In genomic region chr22:20533879-20534265, GRCh38 we compare ENCODE assay signal across 10 cellular contexts. TPM values are rescaled to one million over a fixed set of nuclear protein-coding genes. Genes with fewer than 3 reads are reported as not detected.
DNase-seq lines count a peak whose midpoint lies in the region; TF ChIP-seq lines count a peak whose summit lies in the region.
"Had no signal": no experiment of that assay in that cellular context is flagged by ENCODE, and none has a peak within 500 bp of the region (broad histone marks: within the 10 kb centered on the region; RNA-seq: fewer than 3 reads in every experiment).

No MANE protein-coding gene starts in this region.

- H3K4me3 Mint-ChIP-seq in T-helper 1 cell treated with Interleukin-12 subunit alpha and Interleukin-12 subunit beta and Interleukin-4 antibody, amounts not matched to agents 30 μg/mL and 1 μg/mL, for 36 hours, result no peak overlapping the region
- no peak overlapping the region for H3K4me3 Mint-ChIP-seq in activated T-helper 1 cell treated with anti-CD3 and anti-CD28 coated beads, Interleukin-12 subunit alpha, Interleukin-12 subunit beta, Interleukin-2, Interleukin-4 antibody, amounts not matched to agents 30 ng/mL and 10 ng/mL and 1 ng/mL, durations not matched to agents 14 hours and 24 hours and 36 hours

- DNase-seq in T-helper 1 cell, result no peak
- DNase-seq in activated T-helper 1 cell treated with anti-CD3 and anti-CD28 coated beads, Interleukin-12 subunit alpha, Interleukin-12 subunit beta, Interleukin-2, Interleukin-4 antibody, amounts not matched to agents 30 ng/mL and 10 ng/mL and 1 ng/mL, durations not matched to agents 14 hours and 24 hours and 36 hours (ENCODE audit: low spot score), result no peak
- DNase-seq in hepatocyte (ENCODE audit: low spot score), result no peak
- no peak for DNase-seq in spleen
- DNase-seq in KG1 (lab: John Stamatoyannopoulos, UW), result no peak
- DNase-seq in activated effector memory CD4-positive, alpha-beta T cell treated with Interleukin-2 at 50 U/mL for 16 hours, result no peak
- no peak for DNase-seq in NCI-H524 treated with DMSO at 0.1 percent for 48 hours (lab: John Stamatoyannopoulos, UW)
- DNase-seq: NCI-H1417 treated with DMSO at 0.1 percent for 48 hours, stomach had no signal

- peaks cover 35% of the 10 kb centered on the region for H3K4me1 ChIP-seq in hepatocyte (ENCODE audit: insufficient read depth)
- H3K4me1 ChIP-seq in spleen, result peaks cover 35 to 84% (median 69%) of the 10 kb centered on the region in 6 donors

- no peaks in the 10 kb centered on the region for H3K27me3 ChIP-seq in hepatocyte
- H3K27me3 ChIP-seq in spleen (replicated peaks in 1 of 7), result no peaks in the 10 kb centered on the region
- H3K27me3 ChIP-seq: stomach had no signal

- peaks cover 17% of the 10 kb centered on the region for H3K36me3 Mint-ChIP-seq in T-helper 1 cell treated with Interleukin-12 subunit alpha and Interleukin-12 subunit beta and Interleukin-4 antibody, amounts not matched to agents 30 μg/mL and 1 μg/mL, for 36 hours (ENCODE audit: low read depth)
- peaks cover 16% of the 10 kb centered on the region for H3K36me3 Mint-ChIP-seq in activated T-helper 1 cell treated with anti-CD3 and anti-CD28 coated beads, Interleukin-12 subunit alpha, Interleukin-12 subunit beta, Interleukin-2, Interleukin-4 antibody, amounts not matched to agents 30 ng/mL and 10 ng/mL and 1 ng/mL, durations not matched to agents 14 hours and 24 hours and 36 hours (ENCODE audit: low read depth)

- intact Hi-C loops in activated T-helper 1 cell treated with anti-CD3 and anti-CD28 coated beads, Interleukin-12 subunit alpha, Interleukin-12 subunit beta, Interleukin-2, Interleukin-4 antibody, amounts not matched to agents 30 ng/mL and 10 ng/mL and 1 ng/mL, durations not matched to agents 14 hours and 24 hours and 36 hours (cut with micrococcal nuclease), result no loop called here
- intact Hi-C loops in spleen (cut with DNase I; ENCODE audit: low total_unique reads), result no loop called here

- no peak for TF ChIP-seq CTCF in hepatocyte (IDR thresholded peaks at IDR 0.05; ENCODE audit: poor library complexity)
- no peak for TF ChIP-seq CTCF in spleen (IDR thresholded peaks at IDR 0.05 in 8 of 11, conservative IDR thresholded peaks at IDR 0.05 in 3 of 11)

- H3K9me2 ChIP-seq in hepatocyte (replicated peaks; ENCODE audit: insufficient read depth), result no peaks in the 10 kb centered on the region

- peaks cover 40% of the 10 kb centered on the region for H4K20me1 ChIP-seq in hepatocyte (ENCODE audit: insufficient read depth, poor library complexity, severe bottlenecking)

- WGBS in hepatocyte (ENCODE audit: low lambda C conversion rate, missing lambda C conversion rate), result 94% methylated on average over 3 of the region's 3 CpGs
- 58 to 64% (median 61%) methylated on average over 3 of the region's 3 CpGs for WGBS in spleen, 5 donors

- no peak overlapping the region for H3K4me2 ChIP-seq in hepatocyte

- H3K4me3 ChIP-seq in hepatocyte, result no peak overlapping the region
- no peak overlapping the region for H3K4me3 ChIP-seq in spleen
- H3K4me3 ChIP-seq: stomach had no signal

- H3K27ac ChIP-seq in hepatocyte (peak overlapping the region; percentile 93), spleen (peak overlapping the region in 5 of 8 donors; percentile 67 to 78 (median 75))

- peak overlapping the region; percentile 66 for H3K27ac Mint-ChIP-seq in T-helper 1 cell treated with Interleukin-12 subunit alpha and Interleukin-12 subunit beta and Interleukin-4 antibody, amounts not matched to agents 30 μg/mL and 1 μg/mL, for 36 hours
- peak overlapping the region; percentile 37 for H3K27ac Mint-ChIP-seq in activated T-helper 1 cell treated with anti-CD3 and anti-CD28 coated beads, Interleukin-12 subunit alpha, Interleukin-12 subunit beta, Interleukin-2, Interleukin-4 antibody, amounts not matched to agents 30 ng/mL and 10 ng/mL and 1 ng/mL, durations not matched to agents 14 hours and 24 hours and 36 hours

- H3K9me3 ChIP-seq in hepatocyte (ENCODE audit: low read depth) (no peaks in the 10 kb centered on the region), spleen (no peaks in the 10 kb centered on the region)
- H3K9me3 ChIP-seq: stomach had no signal

- H2AFZ ChIP-seq in hepatocyte, result no peak overlapping the region

- peaks cover 89% of the 10 kb centered on the region for H3K79me2 ChIP-seq in hepatocyte

- no peaks in the 10 kb centered on the region for H3K27me3 Mint-ChIP-seq in T-helper 1 cell treated with Interleukin-12 subunit alpha and Interleukin-12 subunit beta and Interleukin-4 antibody, amounts not matched to agents 30 μg/mL and 1 μg/mL, for 36 hours (ENCODE audit: low read depth)
- no peaks in the 10 kb centered on the region for H3K27me3 Mint-ChIP-seq in activated T-helper 1 cell treated with anti-CD3 and anti-CD28 coated beads, Interleukin-12 subunit alpha, Interleukin-12 subunit beta, Interleukin-2, Interleukin-4 antibody, amounts not matched to agents 30 ng/mL and 10 ng/mL and 1 ng/mL, durations not matched to agents 14 hours and 24 hours and 36 hours (ENCODE audit: insufficient read depth)

- TF ChIP-seq POLR2A in spleen (IDR thresholded peaks at IDR 0.05), result no peak

- H3K4me1 Mint-ChIP-seq in T-helper 1 cell treated with Interleukin-12 subunit alpha and Interleukin-12 subunit beta and Interleukin-4 antibody, amounts not matched to agents 30 μg/mL and 1 μg/mL, for 36 hours (ENCODE audit: low read depth), result peaks cover 30% of the 10 kb centered on the region
- H3K4me1 Mint-ChIP-seq in activated T-helper 1 cell treated with anti-CD3 and anti-CD28 coated beads, Interleukin-12 subunit alpha, Interleukin-12 subunit beta, Interleukin-2, Interleukin-4 antibody, amounts not matched to agents 30 ng/mL and 10 ng/mL and 1 ng/mL, durations not matched to agents 14 hours and 24 hours and 36 hours (ENCODE audit: low read depth), result peaks cover 35% of the 10 kb centered on the region

- H3K36me3 ChIP-seq in hepatocyte (replicated peaks; ENCODE audit: insufficient read depth, low read depth) (no peaks in the 10 kb centered on the region), spleen (peaks cover 0 to 89% (median 23%) of the 10 kb centered on the region in 6 donors)

- H3K9me3 Mint-ChIP-seq in T-helper 1 cell treated with Interleukin-12 subunit alpha and Interleukin-12 subunit beta and Interleukin-4 antibody, amounts not matched to agents 30 μg/mL and 1 μg/mL, for 36 hours, result no peaks in the 10 kb centered on the region
- H3K9me3 Mint-ChIP-seq in activated T-helper 1 cell treated with anti-CD3 and anti-CD28 coated beads, Interleukin-12 subunit alpha, Interleukin-12 subunit beta, Interleukin-2, Interleukin-4 antibody, amounts not matched to agents 30 ng/mL and 10 ng/mL and 1 ng/mL, durations not matched to agents 14 hours and 24 hours and 36 hours, result no peaks in the 10 kb centered on the region

RNA-seq across cellular contexts. Expression of gene MED15, which starts 26.5 kb away (rescaled TPM):
- total RNA-seq in activated T-helper 1 cell treated with anti-CD3 and anti-CD28 coated beads, Interleukin-12 subunit alpha, Interleukin-12 subunit beta, Interleukin-2, Interleukin-4 antibody, amounts not matched to agents 30 ng/mL and 10 ng/mL and 1 ng/mL, durations not matched to agents 14 hours and 24 hours and 36 hours, result 103 and 110 TPM in 2 replicates
- total RNA-seq in hepatocyte (19.7 and 31.5 TPM in 2 replicates), spleen (100 to 1,000 TPM in 4 of 7 donors, 10 to 100 TPM in 3; 76.4 to 162 (median 118) TPM)
- polyA plus RNA-seq in hepatocyte (53.1 and 53.2 TPM in 2 replicates), spleen (10 to 100 TPM; 32.2 to 80.1 (median 78.3) TPM)

RNA-seq across cellular contexts. Expression of gene KLHL22, which starts 38.3 kb away (rescaled TPM):
- 18.8 and 21.9 TPM in 2 replicates for total RNA-seq in activated T-helper 1 cell treated with anti-CD3 and anti-CD28 coated beads, Interleukin-12 subunit alpha, Interleukin-12 subunit beta, Interleukin-2, Interleukin-4 antibody, amounts not matched to agents 30 ng/mL and 10 ng/mL and 1 ng/mL, durations not matched to agents 14 hours and 24 hours and 36 hours
- total RNA-seq in hepatocyte (32.5 and 38.0 TPM in 2 replicates), spleen (10 to 100 TPM; 20.9 to 40.6 (median 36.0) TPM)
- polyA plus RNA-seq in hepatocyte (20.5 and 23.6 TPM in 2 replicates), spleen (10 to 100 TPM; 14.0 to 20.8 (median 15.4) TPM)
